In the genomic region with DNA sequence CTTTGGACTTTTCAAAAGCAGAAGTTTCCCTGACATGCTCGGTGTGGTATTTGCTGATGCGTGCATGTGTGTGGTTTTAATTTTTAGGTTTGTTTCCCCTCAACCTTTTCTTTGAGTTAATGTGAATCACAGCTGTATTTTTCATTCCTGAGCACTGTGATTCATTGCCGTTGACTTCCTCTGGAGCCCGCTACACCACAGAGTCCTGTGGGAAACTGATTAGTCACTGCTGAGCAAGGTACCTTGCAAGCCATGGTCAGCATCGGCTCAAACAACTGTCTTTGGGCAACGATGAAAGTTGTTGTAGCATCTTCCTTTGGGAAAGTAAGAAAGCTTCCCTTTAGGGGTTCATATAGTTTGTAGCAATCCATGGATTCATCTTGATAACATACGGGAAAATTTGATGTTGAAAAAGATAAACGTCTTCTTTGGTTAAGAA, we compare ENCODE assay signal across 8 cellular contexts. TPM values are rescaled to one million over a fixed set of nuclear protein-coding genes. Genes with fewer than 3 reads are reported as not detected.
A peak's percentile ranks its signal among the peaks of the same experiment; 100 is the strongest.
DNase-seq lines count a peak whose midpoint lies in the region; ATAC-seq and TF ChIP-seq lines count a peak whose summit lies in the region.

No MANE protein-coding gene starts in this region.

- H3K4me3 ChIP-seq in SK-N-MC = peak overlapping the region; percentile 49
- no peak overlapping the region for H3K4me3 ChIP-seq in gastroesophageal sphincter
- no peak overlapping the region for H3K4me3 ChIP-seq in skeletal muscle tissue (ENCODE audit: low read length in 3 of 3)
- H3K4me3 ChIP-seq in H7 (ENCODE audit: insufficient read depth, low read depth, low read length) = no peak overlapping the region

- H3K9me3 ChIP-seq in SK-N-MC (ENCODE audit: low read depth, low read length) (no peaks in the 10 kb centered on the region; the same call in 1 of the 2 replicates), gastroesophageal sphincter (no peaks in the 10 kb centered on the region), skeletal muscle tissue (ENCODE audit: control insufficient read depth in 3 of 3, low read length in 3 of 3) (no peaks in the 10 kb centered on the region)

- TF ChIP-seq POLR2A in gastroesophageal sphincter (IDR thresholded peaks at IDR 0.05) = no peak

- H3K27me3 ChIP-seq in gastroesophageal sphincter = no peaks in the 10 kb centered on the region
- no peaks in the 10 kb centered on the region for H3K27me3 ChIP-seq in skeletal muscle tissue (ENCODE audit: control insufficient read depth in 3 of 3, insufficient read depth in 3 of 3, low read length in 3 of 3)
- no peaks in the 10 kb centered on the region for H3K27me3 ChIP-seq in H7 (ENCODE audit: control insufficient read depth, insufficient read depth, low read length)

- peak overlapping the region; percentile 92 for H3K27ac ChIP-seq in SK-N-MC
- peak overlapping the region in 3 of 4 donors; percentile 12 to 56 (median 28) for H3K27ac ChIP-seq in gastroesophageal sphincter
- H3K27ac ChIP-seq in skeletal muscle tissue (ENCODE audit: low read depth, low read length) = peak overlapping the region; percentile 28

- DNase-seq in GOT3 (lab: John Stamatoyannopoulos, UW) = peak; percentile 66
- no peak for DNase-seq in SK-N-MC (ENCODE audit: low read depth, low spot score)
- DNase-seq in NCI-H748 (lab: John Stamatoyannopoulos, UW; ENCODE audit: unreplicated experiment) = no peak
- DNase-seq in DMS79 (lab: John Stamatoyannopoulos, UW) = no peak
- DNase-seq in H7 = no peak
- no peak for DNase-seq in G401 (ENCODE audit: low spot score)

- no peaks in the 10 kb centered on the region for H3K36me3 ChIP-seq in SK-N-MC (ENCODE audit: insufficient read depth, low read length)
- H3K36me3 ChIP-seq in gastroesophageal sphincter = peaks cover 0 to 5% of the 10 kb centered on the region in 2 donors
- H3K36me3 ChIP-seq in skeletal muscle tissue (ENCODE audit: control insufficient read depth in 3 of 3, insufficient read depth in 3 of 3, low read length in 3 of 3) = peaks cover 3 to 6% (median 3%) of the 10 kb centered on the region in 3 donors
- H3K36me3 ChIP-seq in H7 (replicated peaks; ENCODE audit: control insufficient read depth, insufficient read depth, low read length) = no peaks in the 10 kb centered on the region

- H3K4me1 ChIP-seq in gastroesophageal sphincter (peaks cover 0 to 42% (median 15%) of the 10 kb centered on the region in 3 donors), skeletal muscle tissue (ENCODE audit: control insufficient read depth in 3 of 3, insufficient read depth in 3 of 3, low read length in 3 of 3) (peaks cover 7 to 13% (median 8%) of the 10 kb centered on the region in 3 donors)

- H3K9ac ChIP-seq in SK-N-MC (ENCODE audit: insufficient read length) = peak overlapping the region; percentile 54
- H3K9ac ChIP-seq in skeletal muscle tissue (ENCODE audit: low read depth in 1 of 3, low read length in 3 of 3) = no peak overlapping the region

- ATAC-seq in gastroesophageal sphincter = peak; percentile 87

- peak in 1 of 4 experiments; percentile 37 for TF ChIP-seq CTCF in gastroesophageal sphincter (IDR thresholded peaks at IDR 0.05)

- TF ChIP-seq EP300 in gastroesophageal sphincter (IDR thresholded peaks at IDR 0.05) = no peak

- in situ Hi-C loops in G401 (cut with HindIII; ENCODE audit: low sequenced_read_pairs) = no loop called here

- 17 to 43% methylated on average over 5 to 7 of the region's 8 CpGs for WGBS in gastroesophageal sphincter (ENCODE audit: low coverage in 1 of 2), 2 donors

RNA-seq across cellular contexts. Expression of gene RIN2, which starts 57.5 kb away (rescaled TPM):
- 10 to 100 TPM; 44.7 to 89.5 (median 54.8) TPM for total RNA-seq in gastroesophageal sphincter
- total RNA-seq in skeletal muscle tissue = 27.1 TPM
- total RNA-seq in H7 (2014; rRNA removed; shearing (Covaris generic)) = 2.6 and 2.7 TPM in 2 replicates
- total RNA-seq in G401 (2014; rRNA removed; shearing (Covaris generic)) = 1.7 and 1.8 TPM in 2 replicates

Comparison
In these comparisons a context has a peak if more than half of its experiments do, and no peak if none do; other contexts are left out.
1. H3K27ac ChIP-seq: peak in every context shown above with its lines; median percentile 92 in SK-N-MC; 28 in gastroesophageal sphincter; 28 in skeletal muscle tissue.